Comparison of ENCODE assay signal across 8 cellular contexts in genomic region chr6:89637960-89638319, GRCh38. TPM values are rescaled to one million over a fixed set of nuclear protein-coding genes. Genes with fewer than 3 reads are reported as not detected.
DNase-seq lines count a peak whose midpoint lies in the region; TF ChIP-seq lines count a peak whose summit lies in the region.

No MANE protein-coding gene starts in this region.

- peaks cover 25% of the 10 kb centered on the region for H3K36me3 Mint-ChIP-seq in activated naive CD4-positive, alpha-beta T cell treated with anti-CD3 and anti-CD28 coated beads, Interleukin-2, amount 50 U/mL, for 24 hours

- H3K79me2 ChIP-seq in SU-DHL-6 (ENCODE audit: insufficient read depth, low read length): peaks cover 24% of the 10 kb centered on the region; the same call in 1 of the 2 replicates

- peak overlapping the region; percentile 79 for H3K9ac ChIP-seq in SU-DHL-6 (ENCODE audit: low read length)

- H3K9me3 ChIP-seq in SU-DHL-6 (ENCODE audit: insufficient read depth, low read length): no peaks in the 10 kb centered on the region
- no peaks in the 10 kb centered on the region for H3K9me3 ChIP-seq in left ventricle myocardium inferior (replicated peaks)
- no peaks in the 10 kb centered on the region for H3K9me3 ChIP-seq in spleen

- H3K27ac Mint-ChIP-seq in activated naive CD4-positive, alpha-beta T cell treated with anti-CD3 and anti-CD28 coated beads, Interleukin-2, amount 50 U/mL, for 24 hours: peak overlapping the region; percentile 100

- peak overlapping the region; percentile 92 for H3K4me3 Mint-ChIP-seq in activated naive CD4-positive, alpha-beta T cell treated with anti-CD3 and anti-CD28 coated beads, Interleukin-2, amount 50 U/mL, for 24 hours

- peak overlapping the region; percentile 73 for H2AFZ ChIP-seq in SU-DHL-6 (ENCODE audit: low read depth, low read length, severe bottlenecking)

- H3K27me3 ChIP-seq in SU-DHL-6 (ENCODE audit: low read length): no peaks in the 10 kb centered on the region
- H3K27me3 ChIP-seq in left ventricle myocardium inferior (ENCODE audit: low read depth): no peaks in the 10 kb centered on the region
- no peaks in the 10 kb centered on the region for H3K27me3 ChIP-seq in spleen (replicated peaks in 1 of 7)

- no peak for TF ChIP-seq POLR2A in spleen (IDR thresholded peaks at IDR 0.05)

- H3K4me3 ChIP-seq in SU-DHL-6 (ENCODE audit: insufficient read depth, low read length, poor library complexity, severe bottlenecking) (peak overlapping the region; percentile 83), left ventricle myocardium inferior (peak overlapping the region; percentile 80), spleen (peak overlapping the region; percentile 59 to 79 (median 66))

- peaks cover 17% of the 10 kb centered on the region for H3K36me3 ChIP-seq in SU-DHL-6 (ENCODE audit: low read length)
- H3K36me3 ChIP-seq in left ventricle myocardium inferior: peaks cover 29% of the 10 kb centered on the region
- peaks cover 0 to 39% (median 10%) of the 10 kb centered on the region in 6 donors for H3K36me3 ChIP-seq in spleen

- WGBS in spleen, 5 donors: 14 to 20% (median 18%) methylated on average over 7 of the region's 7 CpGs

- H3K4me1 ChIP-seq in left ventricle myocardium inferior (peaks cover 25% of the 10 kb centered on the region), spleen (peaks cover 12 to 32% (median 20%) of the 10 kb centered on the region in 6 donors)

- TF ChIP-seq CTCF in SU-DHL-6 (IDR thresholded peaks at IDR 0.05; ENCODE audit: insufficient read depth, low read length, poor library complexity, severe bottlenecking) (no peak), left ventricle myocardium inferior (IDR thresholded peaks at IDR 0.05; ENCODE audit: borderline replicate concordance) (no peak), spleen (IDR thresholded peaks at IDR 0.05 in 8 of 11, conservative IDR thresholded peaks at IDR 0.05 in 3 of 11) (no peak)

- intact Hi-C loops in left ventricle myocardium inferior (cut with micrococcal nuclease): no loop called here
- intact Hi-C loops in spleen (cut with DNase I; ENCODE audit: low total_unique reads): no loop called here

- peaks cover 44% of the 10 kb centered on the region for H3K4me1 Mint-ChIP-seq in activated naive CD4-positive, alpha-beta T cell treated with anti-CD3 and anti-CD28 coated beads, Interleukin-2, amount 50 U/mL, for 24 hours

- H4K20me1 ChIP-seq in SU-DHL-6 (ENCODE audit: low read depth, low read length): no peaks in the 10 kb centered on the region

- H3K27ac ChIP-seq in SU-DHL-6 (ENCODE audit: low read depth, low read length) (peak overlapping the region; percentile 88), left ventricle myocardium inferior (replicated peaks) (peak overlapping the region; percentile 96), spleen (peak overlapping the region; percentile 91 to 98 (median 95))

- H3K9me2 ChIP-seq in SU-DHL-6 (replicated peaks; ENCODE audit: insufficient read depth, low read length): no peaks in the 10 kb centered on the region

- peak overlapping the region; percentile 79 for H3K4me2 ChIP-seq in SU-DHL-6 (ENCODE audit: low read depth, low read length, poor library complexity, severe bottlenecking)

- no peak for DNase-seq in activated naive CD4-positive, alpha-beta T cell (lab: John Stamatoyannopoulos, UW)
- no peak for DNase-seq in left ventricle myocardium inferior
- no peak for DNase-seq in spleen
- no peak for DNase-seq in Kasumi-1 (lab: John Stamatoyannopoulos, UW)
- DNase-seq in stimulated activated CD4-positive, alpha-beta T cell treated with anti-CD3 and anti-CD28 coated beads, Interleukin-1b, Interleukin-23, amount 100 ng/mL, for 48 hours: no peak
- no peak for DNase-seq in HT-29 (ENCODE audit: low spot score)

- peaks cover 14% of the 10 kb centered on the region for H3F3A ChIP-seq in SU-DHL-6 (ENCODE audit: insufficient read depth)

- H3K27me3 Mint-ChIP-seq in activated naive CD4-positive, alpha-beta T cell treated with anti-CD3 and anti-CD28 coated beads, Interleukin-2, amount 50 U/mL, for 24 hours: no peaks in the 10 kb centered on the region

- no peaks in the 10 kb centered on the region for H3K9me3 Mint-ChIP-seq in activated naive CD4-positive, alpha-beta T cell treated with anti-CD3 and anti-CD28 coated beads, Interleukin-2, amount 50 U/mL, for 24 hours

RNA-seq across cellular contexts. Expression of gene LYRM2, which starts 0.6 kb away (rescaled TPM):
- total RNA-seq in left ventricle myocardium inferior (41.3 TPM), spleen (10 to 100 TPM; 21.6 to 31.8 (median 25.5) TPM)
- 10 to 100 TPM; 12.7 to 21.3 (median 15.8) TPM for polyA plus RNA-seq in spleen
- total RNA-seq in HT-29 (2014; rRNA removed; shearing (Covaris generic)): 3.2 and 4.5 TPM in 2 replicates
